10 cellular contexts compared by ENCODE assay signal in genomic region chr1:156145622-156146005, GRCh38. TPM values are rescaled to one million over a fixed set of nuclear protein-coding genes. Genes with fewer than 3 reads are reported as not detected.
DNase-seq lines count a peak whose midpoint lies in the region; ATAC-seq, FAIRE-seq and TF ChIP-seq lines count a peak whose summit lies in the region.
"Had no signal": no experiment of that assay in that cellular context is flagged by ENCODE, and none has a peak within 500 bp of the region (broad histone marks: within the 10 kb centered on the region; RNA-seq: fewer than 3 reads in every experiment).

No MANE protein-coding gene starts in this region.

- H3F3A ChIP-seq in DOHH2 (ENCODE audit: control insufficient read depth, insufficient read depth): peaks cover 4% of the 10 kb centered on the region

- H3K4me1 ChIP-seq in DOHH2 (ENCODE audit: control insufficient read depth, low read length) (peaks cover 50% of the 10 kb centered on the region), H1 (replicated peaks in 1 of 4; ENCODE audit: control insufficient read depth in 3 of 4, insufficient read depth in 4 of 4, low read length in 3 of 4) (peaks cover 14 to 34% (median 27%) of the 10 kb centered on the region in 4 experiments)

- no peaks in the 10 kb centered on the region; the same call in 1 of the 2 replicates for H3K79me1 ChIP-seq in H1 (ENCODE audit: low read depth, low read length)

- CTCF ChIA-PET in H1 (lab: Charles Lee; ENCODE audit: partially characterized antibody): interaction anchor here (0.7 to 42.4 kb wide), 17 partner anchors 11 to 174 kb away, joined by 3 to 1994 read pairs (median 5); partner anchors contain the start of genes BGLAP, MEX3A, PAQR6 and PMF1

- H2BK15ac ChIP-seq in H1 (ENCODE audit: low read length): 0 out of 2 replicates have a peak overlapping the region, but pooled peaks have one; percentile 53

- no peak overlapping the region for H2AK5ac ChIP-seq in H1 (ENCODE audit: low read depth, low read length)

- no peak overlapping the region for H3K14ac ChIP-seq in H1 (ENCODE audit: insufficient read length)

- no peak for TF ChIP-seq POLR2A in H1 (IDR thresholded peaks at IDR 0.05; ENCODE audit: control extremely low read depth in 1 of 2, low read depth in 2 of 2, low read length in 2 of 2)

- TF ChIP-seq CTCF in 22Rv1 (IDR thresholded peaks at IDR 0.05) (no peak), DOHH2 (IDR thresholded peaks at IDR 0.05; ENCODE audit: low read depth, low read length, poor library complexity, severe bottlenecking) (no peak), H1 (IDR thresholded peaks at IDR 0.05; ENCODE audit: control extremely low read depth in 1 of 3, insufficient read depth in 1 of 3, low read depth in 1 of 3, low read length in 3 of 3) (no peak)

- H3K9me2 ChIP-seq in DOHH2 (replicated peaks; ENCODE audit: control insufficient read depth, low read length): no peaks in the 10 kb centered on the region

- 0 out of 2 replicates have a peak overlapping the region, but pooled peaks have one; percentile 73 for H2BK5ac ChIP-seq in H1 (ENCODE audit: low read depth, low read length)

- ATAC-seq in SK-N-SH treated with all-trans-retinoic acid at 6 μM for 48 hours (no peak), HG02981 (IDR thresholded peaks at IDR 0.05; ENCODE audit: unreplicated experiment) (no peak)

- H3K79me2 ChIP-seq in DOHH2 (ENCODE audit: control insufficient read depth, low read length) (peaks cover 6% of the 10 kb centered on the region), H1 (ENCODE audit: control insufficient read depth in 1 of 2, insufficient read depth in 2 of 2, low read length in 2 of 2) (no peaks in the 10 kb centered on the region)

- H3K9ac ChIP-seq in H1 (replicated peaks in 1 of 4; ENCODE audit: extremely low read depth in 1 of 4, low read depth in 3 of 4, low read length in 3 of 4): no peak overlapping the region

- TF ChIP-seq EP300 in H1 (IDR thresholded peaks at IDR 0.05; ENCODE audit: borderline replicate concordance in 1 of 2, low read depth in 2 of 2, low read length in 2 of 2): no peak

- H3K27me3 ChIP-seq in DOHH2 (ENCODE audit: control insufficient read depth, low read length) (no peaks in the 10 kb centered on the region), H1 (replicated peaks in 1 of 4; ENCODE audit: control insufficient read depth in 3 of 4, extremely low read depth in 1 of 4, insufficient read depth in 3 of 4, low read length in 3 of 4) (no peaks in the 10 kb centered on the region)

- H3K4me2 ChIP-seq in DOHH2 (ENCODE audit: low read length) (peak overlapping the region; percentile 63; the same call in 1 of the 2 replicates), H1 (ENCODE audit: insufficient read depth in 1 of 2, low read depth in 2 of 2, low read length in 2 of 2) (no peak overlapping the region)

- H3K36me3 ChIP-seq in DOHH2 (ENCODE audit: control insufficient read depth, low read length) (no peaks in the 10 kb centered on the region), H1 (ENCODE audit: control insufficient read depth in 2 of 4, insufficient read depth in 4 of 4, low read length in 3 of 4) (no peaks in the 10 kb centered on the region)

- H3K56ac ChIP-seq in H1 (replicated peaks; ENCODE audit: insufficient read length, low read depth, low read length): no peak overlapping the region

- no peak overlapping the region for H4K5ac ChIP-seq in H1 (ENCODE audit: insufficient read length, low read depth, low read length)

- H3K27ac ChIP-seq in 22Rv1 (peak overlapping the region; percentile 46; the same call in 1 of the 2 replicates), DOHH2 (ENCODE audit: low read depth, low read length) (no peak overlapping the region), H1 (ENCODE audit: low read depth, low read length) (no peak overlapping the region)

- no peak for FAIRE-seq in H1 (lab: Jason Lieb, UNC)

- H4K20me1 ChIP-seq in DOHH2 (ENCODE audit: control insufficient read depth, insufficient read depth, low read depth, low read length) (no peaks in the 10 kb centered on the region), H1 (replicated peaks in 1 of 2; ENCODE audit: control insufficient read depth in 1 of 2, insufficient read depth in 2 of 2, low read length in 2 of 2) (no peaks in the 10 kb centered on the region)

- no peak overlapping the region for H2BK20ac ChIP-seq in H1 (ENCODE audit: low read length)

- TF ChIP-seq RAD21 in H1 (IDR thresholded peaks at IDR 0.05 in 1 of 2, conservative IDR thresholded peaks at IDR 0.05 in 1 of 2; ENCODE audit: low read depth in 2 of 2, low read length in 2 of 2): no peak

- H3K4me3 ChIP-seq in DOHH2 (ENCODE audit: low read length): no peak overlapping the region
- H3K4me3 ChIP-seq in H1 (ENCODE audit: extremely low read depth in 1 of 4, insufficient read depth in 2 of 4, low read depth in 3 of 4, low read length in 4 of 4): no peak overlapping the region

- H2BK120ac ChIP-seq in H1 (replicated peaks; ENCODE audit: low read depth, low read length): no peak overlapping the region

- no peak overlapping the region; the same call in 1 of the 2 replicates for H2BK12ac ChIP-seq in H1 (ENCODE audit: low read depth, low read length)

- WGBS in H1 (ENCODE audit: extremely low coverage in 1 of 2, insufficient coverage in 1 of 2, insufficient read length in 1 of 2, insufficient replicate concordance in 2 of 2, low coverage in 1 of 2, low lambda C conversion rate in 2 of 2, missing lambda C conversion rate in 1 of 2), 2 experiments: 93% methylated on average over 2 of the region's 2 CpGs; no CpG with 5 or more reads in 1 of the 2 experiments

- H4K8ac ChIP-seq in H1 (ENCODE audit: extremely low read depth, insufficient read depth, low read length): no peak overlapping the region

- H3K9me3 ChIP-seq in DOHH2 (ENCODE audit: control insufficient read depth, insufficient read depth, low read length) (no peaks in the 10 kb centered on the region), H1 (ENCODE audit: insufficient read depth in 2 of 2, low read depth in 1 of 2, low read length in 1 of 2) (no peaks in the 10 kb centered on the region)

- H3K18ac ChIP-seq in H1 (ENCODE audit: extremely low read depth, low read length): no peak overlapping the region

- POLR2A ChIA-PET in H1 (lab: Charles Lee; ENCODE audit: partially characterized antibody): interaction anchor here (0.9 to 8.5 kb wide), 5 partner anchors 31 to 83 kb away, joined by 3 to 64 read pairs (median 4); partner anchors contain the start of gene PMF1

- DNase-seq in H1 (ENCODE audit: low read depth in 1 of 2, low spot score in 2 of 2) (no peak), NCI-H2029 treated with DMSO at 0.1 percent for 48 hours (lab: John Stamatoyannopoulos, UW) (no peak), DMS79 (lab: John Stamatoyannopoulos, UW) (no peak), AG08396 (ENCODE audit: low spot score) (no peak)
- DNase-seq: activated CD4-positive, alpha-beta T cell treated with anti-CD3 and anti-CD28 coated beads for 1 hour; T-helper 9 cell had no signal

- peaks cover 3% of the 10 kb centered on the region; the same call in 1 of the 2 replicates for H3K23me2 ChIP-seq in H1 (ENCODE audit: low read depth, low read length)

- H2AFZ ChIP-seq in H1 (ENCODE audit: low read length): no peak overlapping the region

- no peak overlapping the region for H3K23ac ChIP-seq in H1 (ENCODE audit: insufficient read length)

- no peak overlapping the region for H3K4ac ChIP-seq in H1 (replicated peaks; ENCODE audit: insufficient read length, low read depth, low read length)

- no peak overlapping the region for H4K91ac ChIP-seq in H1 (replicated peaks; ENCODE audit: insufficient read length, low read length)

TF ChIP-seq in H1, 55 proteins besides CTCF, POLR2A, EP300 and RAD21 (continues in another document):
- TF ChIP-seq GABPA (IDR thresholded peaks at IDR 0.05; ENCODE audit: borderline replicate concordance, insufficient read depth, low read length) (no peak), SRF (IDR thresholded peaks at IDR 0.05; ENCODE audit: low read depth, low read length) (no peak), FOSL1 (IDR thresholded peaks at IDR 0.05; ENCODE audit: insufficient read depth, low read depth, low read length) (no peak), CBX5 (IDR thresholded peaks at IDR 0.05; ENCODE audit: low read depth, low read length) (no peak), NRF1 (IDR thresholded peaks at IDR 0.05; ENCODE audit: low read depth, low read length) (no peak), NANOG (IDR thresholded peaks at IDR 0.05; ENCODE audit: insufficient read depth, low read depth, low read length, poor library complexity, severe bottlenecking) (no peak)

RNA-seq across cellular contexts. Expression of gene SEMA4A, which starts 7.8 kb away (rescaled TPM):
- total RNA-seq in H1 (2021; fragmentation: NEBNext Ultra II Directional; extraction: Animal tissue kit (Norgen Biotek cat#: 25700)): 5.9 and 7.3 TPM in 2 replicates
- 10.6 and 12.0 TPM in 2 replicates for polyA plus RNA-seq in H1 (2011; rRNA removed)
- 10.3 TPM for polyA plus RNA-seq in H1 (2011; cell fraction: cytosol; rRNA removed)
- 27.7 TPM for polyA plus RNA-seq in H1 (2011; cell fraction: nucleus; rRNA removed)
- polyA plus RNA-seq in H1 (2012, experiment 1 of 2): 5.9 to 11.9 TPM (median 8.7 TPM) in 4 replicates
- polyA plus RNA-seq in H1 (2012, experiment 2 of 2): 6.4 TPM
- 6.5 TPM for polyA plus RNA-seq in H1 (2013, experiment 1 of 2)
- 6.3 TPM for polyA plus RNA-seq in H1 (2013, experiment 2 of 2)
- polyA minus RNA-seq in H1 (2011; rRNA and poly(A)+ RNA removed): 11.9 TPM in 2 replicates
- polyA minus RNA-seq in H1 (2011; cell fraction: cytosol; rRNA and poly(A)+ RNA removed): 12.0 TPM
- 15.1 TPM for polyA minus RNA-seq in H1 (2011; cell fraction: nucleus; rRNA and poly(A)+ RNA removed)

RNA-seq across cellular contexts. Expression of gene LMNA, which starts 31.1 kb away (rescaled TPM):
- 46.8 and 48.0 TPM in 2 replicates for total RNA-seq in H1 (2021; fragmentation: NEBNext Ultra II Directional; extraction: Animal tissue kit (Norgen Biotek cat#: 25700))
- 25.8 and 38.3 TPM in 2 replicates for polyA plus RNA-seq in H1 (2011; rRNA removed)
- polyA plus RNA-seq in H1 (2011; cell fraction: cytosol; rRNA removed): 33.6 TPM
- 78.1 TPM for polyA plus RNA-seq in H1 (2011; cell fraction: nucleus; rRNA removed)
- 36.7 to 43.4 TPM (median 39.1 TPM) in 4 replicates for polyA plus RNA-seq in H1 (2012, experiment 1 of 2)
- 56.7 TPM for polyA plus RNA-seq in H1 (2012, experiment 2 of 2)
- polyA plus RNA-seq in H1 (2013, experiment 1 of 2): 34.7 TPM
- 32.6 TPM for polyA plus RNA-seq in H1 (2013, experiment 2 of 2)
- 15.1 and 20.9 TPM in 2 replicates for polyA minus RNA-seq in H1 (2011; rRNA and poly(A)+ RNA removed)
- 33.7 TPM for polyA minus RNA-seq in H1 (2011; cell fraction: cytosol; rRNA and poly(A)+ RNA removed)
- polyA minus RNA-seq in H1 (2011; cell fraction: nucleus; rRNA and poly(A)+ RNA removed): 28.1 TPM

RNA-seq across cellular contexts. Expression of gene SLC25A44, which starts 48.3 kb away (rescaled TPM):
- total RNA-seq in H1 (2021; fragmentation: NEBNext Ultra II Directional; extraction: Animal tissue kit (Norgen Biotek cat#: 25700)): 23.4 and 31.4 TPM in 2 replicates
- polyA plus RNA-seq in H1 (2011; rRNA removed): 27.0 and 32.1 TPM in 2 replicates
- polyA plus RNA-seq in H1 (2011; cell fraction: cytosol; rRNA removed): 26.1 TPM
- polyA plus RNA-seq in H1 (2011; cell fraction: nucleus; rRNA removed): 19.4 TPM
- 21.8 to 26.9 TPM (median 25.5 TPM) in 4 replicates for polyA plus RNA-seq in H1 (2012, experiment 1 of 2)
- polyA plus RNA-seq in H1 (2012, experiment 2 of 2): 11.2 TPM
- polyA plus RNA-seq in H1 (2013, experiment 1 of 2): 19.3 TPM
- 21.1 TPM for polyA plus RNA-seq in H1 (2013, experiment 2 of 2)
- polyA minus RNA-seq in H1 (2011; rRNA and poly(A)+ RNA removed): 50.6 and 53.0 TPM in 2 replicates
- polyA minus RNA-seq in H1 (2011; cell fraction: cytosol; rRNA and poly(A)+ RNA removed): 18.2 TPM
- polyA minus RNA-seq in H1 (2011; cell fraction: nucleus; rRNA and poly(A)+ RNA removed): 15.3 TPM
